In the genomic region with DNA sequence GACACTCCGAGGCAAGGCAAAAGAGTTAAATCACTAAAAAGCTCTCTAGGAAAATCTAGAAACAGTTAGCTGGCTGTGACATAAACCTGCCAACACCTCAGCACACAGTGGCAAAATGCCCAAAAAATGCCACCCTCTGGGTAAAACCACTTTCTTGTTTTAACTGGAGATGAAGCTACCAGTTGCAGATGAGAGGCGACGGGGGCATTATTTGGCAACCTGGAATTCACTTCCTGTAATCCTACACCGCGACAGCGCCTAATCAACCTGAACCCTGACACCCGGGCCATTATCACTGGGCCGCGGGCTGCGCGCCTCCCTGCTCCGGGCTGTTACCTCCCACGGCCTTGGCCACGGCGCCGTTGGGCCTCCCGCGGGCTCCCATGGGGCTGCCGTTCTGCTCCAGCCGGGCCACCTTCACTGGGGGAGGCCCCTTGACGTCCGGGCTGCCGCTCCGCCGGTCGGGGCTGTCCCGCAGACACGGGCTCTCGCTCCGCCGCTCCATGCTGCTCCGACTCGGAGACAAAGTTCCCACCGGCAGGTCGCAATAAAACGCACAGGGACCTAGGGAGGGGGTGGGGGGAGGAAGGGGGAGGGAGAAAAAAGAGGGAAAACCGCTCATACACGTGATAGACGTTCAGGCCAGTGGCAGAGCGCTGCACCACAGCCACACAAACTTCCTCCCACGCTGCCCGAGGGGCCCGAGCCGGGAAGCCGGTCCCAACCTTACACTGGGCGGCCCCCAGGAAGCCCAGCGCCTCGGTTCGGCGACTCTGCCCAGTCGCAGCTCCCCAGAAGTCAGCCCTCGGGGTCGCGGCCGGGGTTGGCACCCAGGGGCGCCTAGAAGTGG, we compare ENCODE assay signal across 1 cellular context.
TF ChIP-seq lines count a peak whose summit lies in the region.

No MANE protein-coding gene starts in this region.

TF ChIP-seq in GM23338, 12 proteins besides CTCF, POLR2A, EP300 and RAD21 (continued from another document):
- TF ChIP-seq, protein P1, sequence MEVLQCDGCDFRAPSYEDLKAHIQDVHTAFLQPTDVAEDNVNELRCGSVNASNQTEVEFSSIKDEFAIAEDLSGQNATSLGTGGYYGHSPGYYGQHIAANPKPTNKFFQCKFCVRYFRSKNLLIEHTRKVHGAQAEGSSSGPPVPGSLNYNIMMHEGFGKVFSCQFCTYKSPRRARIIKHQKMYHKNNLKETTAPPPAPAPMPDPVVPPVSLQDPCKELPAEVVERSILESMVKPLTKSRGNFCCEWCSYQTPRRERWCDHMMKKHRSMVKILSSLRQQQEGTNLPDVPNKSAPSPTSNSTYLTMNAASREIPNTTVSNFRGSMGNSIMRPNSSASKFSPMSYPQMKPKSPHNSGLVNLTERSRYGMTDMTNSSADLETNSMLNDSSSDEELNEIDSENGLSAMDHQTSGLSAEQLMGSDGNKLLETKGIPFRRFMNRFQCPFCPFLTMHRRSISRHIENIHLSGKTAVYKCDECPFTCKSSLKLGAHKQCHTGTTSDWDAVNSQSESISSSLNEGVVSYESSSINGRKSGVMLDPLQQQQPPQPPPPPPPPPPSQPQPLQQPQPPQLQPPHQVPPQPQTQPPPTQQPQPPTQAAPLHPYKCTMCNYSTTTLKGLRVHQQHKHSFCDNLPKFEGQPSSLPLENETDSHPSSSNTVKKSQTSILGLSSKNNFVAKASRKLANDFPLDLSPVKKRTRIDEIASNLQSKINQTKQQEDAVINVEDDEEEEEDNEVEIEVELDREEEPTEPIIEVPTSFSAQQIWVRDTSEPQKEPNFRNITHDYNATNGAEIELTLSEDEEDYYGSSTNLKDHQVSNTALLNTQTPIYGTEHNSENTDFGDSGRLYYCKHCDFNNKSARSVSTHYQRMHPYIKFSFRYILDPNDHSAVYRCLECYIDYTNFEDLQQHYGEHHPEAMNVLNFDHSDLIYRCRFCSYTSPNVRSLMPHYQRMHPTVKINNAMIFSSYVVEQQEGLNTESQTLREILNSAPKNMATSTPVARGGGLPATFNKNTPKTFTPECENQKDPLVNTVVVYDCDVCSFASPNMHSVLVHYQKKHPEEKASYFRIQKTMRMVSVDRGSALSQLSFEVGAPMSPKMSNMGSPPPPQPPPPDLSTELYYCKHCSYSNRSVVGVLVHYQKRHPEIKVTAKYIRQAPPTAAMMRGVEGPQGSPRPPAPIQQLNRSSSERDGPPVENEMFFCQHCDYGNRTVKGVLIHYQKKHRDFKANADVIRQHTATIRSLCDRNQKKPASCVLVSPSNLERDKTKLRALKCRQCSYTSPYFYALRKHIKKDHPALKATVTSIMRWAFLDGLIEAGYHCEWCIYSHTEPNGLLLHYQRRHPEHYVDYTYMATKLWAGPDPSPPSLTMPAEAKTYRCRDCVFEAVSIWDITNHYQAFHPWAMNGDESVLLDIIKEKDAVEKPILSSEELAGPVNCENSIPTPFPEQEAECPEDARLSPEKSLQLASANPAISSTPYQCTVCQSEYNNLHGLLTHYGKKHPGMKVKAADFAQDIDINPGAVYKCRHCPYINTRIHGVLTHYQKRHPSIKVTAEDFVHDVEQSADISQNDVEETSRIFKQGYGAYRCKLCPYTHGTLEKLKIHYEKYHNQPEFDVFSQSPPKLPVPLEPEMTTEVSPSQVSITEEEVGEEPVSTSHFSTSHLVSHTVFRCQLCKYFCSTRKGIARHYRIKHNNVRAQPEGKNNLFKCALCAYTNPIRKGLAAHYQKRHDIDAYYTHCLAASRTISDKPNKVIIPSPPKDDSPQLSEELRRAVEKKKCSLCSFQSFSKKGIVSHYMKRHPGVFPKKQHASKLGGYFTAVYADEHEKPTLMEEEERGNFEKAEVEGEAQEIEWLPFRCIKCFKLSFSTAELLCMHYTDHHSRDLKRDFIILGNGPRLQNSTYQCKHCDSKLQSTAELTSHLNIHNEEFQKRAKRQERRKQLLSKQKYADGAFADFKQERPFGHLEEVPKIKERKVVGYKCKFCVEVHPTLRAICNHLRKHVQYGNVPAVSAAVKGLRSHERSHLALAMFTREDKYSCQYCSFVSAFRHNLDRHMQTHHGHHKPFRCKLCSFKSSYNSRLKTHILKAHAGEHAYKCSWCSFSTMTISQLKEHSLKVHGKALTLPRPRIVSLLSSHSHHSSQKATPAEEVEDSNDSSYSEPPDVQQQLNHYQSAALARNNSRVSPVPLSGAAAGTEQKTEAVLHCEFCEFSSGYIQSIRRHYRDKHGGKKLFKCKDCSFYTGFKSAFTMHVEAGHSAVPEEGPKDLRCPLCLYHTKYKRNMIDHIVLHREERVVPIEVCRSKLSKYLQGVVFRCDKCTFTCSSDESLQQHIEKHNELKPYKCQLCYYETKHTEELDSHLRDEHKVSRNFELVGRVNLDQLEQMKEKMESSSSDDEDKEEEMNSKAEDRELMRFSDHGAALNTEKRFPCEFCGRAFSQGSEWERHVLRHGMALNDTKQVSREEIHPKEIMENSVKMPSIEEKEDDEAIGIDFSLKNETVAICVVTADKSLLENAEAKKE (CRISPR knock-in tag; IDR thresholded peaks at IDR 0.05), result no peak
- no peak for TF ChIP-seq EZH2 (IDR thresholded peaks at IDR 0.05; ENCODE audit: low read depth, unreplicated experiment)
- TF ChIP-seq CREB1 (CRISPR knock-in tag; IDR thresholded peaks at IDR 0.05; ENCODE audit: low read depth), result peak; percentile 6; the same call in 1 of the 2 replicates
- 0 out of 2 replicates have a peak, but pooled peaks have one; percentile 33 for TF ChIP-seq NANOG (IDR thresholded peaks at IDR 0.05; ENCODE audit: borderline replicate concordance)
- TF ChIP-seq JUNB (IDR thresholded peaks at IDR 0.05; ENCODE audit: unreplicated experiment), result no peak
- TF ChIP-seq EZH2phosphoT487 (IDR thresholded peaks at IDR 0.05; ENCODE audit: unreplicated experiment), result no peak
- no peak for TF ChIP-seq STAT1 (IDR thresholded peaks at IDR 0.05; ENCODE audit: unreplicated experiment)
- no peak for TF ChIP-seq ZNF331 (CRISPR knock-in tag; IDR thresholded peaks at IDR 0.05; ENCODE audit: low read depth)
- TF ChIP-seq ZNF114 (CRISPR knock-in tag; IDR thresholded peaks at IDR 0.05), result no peak
- TF ChIP-seq, protein P2, sequence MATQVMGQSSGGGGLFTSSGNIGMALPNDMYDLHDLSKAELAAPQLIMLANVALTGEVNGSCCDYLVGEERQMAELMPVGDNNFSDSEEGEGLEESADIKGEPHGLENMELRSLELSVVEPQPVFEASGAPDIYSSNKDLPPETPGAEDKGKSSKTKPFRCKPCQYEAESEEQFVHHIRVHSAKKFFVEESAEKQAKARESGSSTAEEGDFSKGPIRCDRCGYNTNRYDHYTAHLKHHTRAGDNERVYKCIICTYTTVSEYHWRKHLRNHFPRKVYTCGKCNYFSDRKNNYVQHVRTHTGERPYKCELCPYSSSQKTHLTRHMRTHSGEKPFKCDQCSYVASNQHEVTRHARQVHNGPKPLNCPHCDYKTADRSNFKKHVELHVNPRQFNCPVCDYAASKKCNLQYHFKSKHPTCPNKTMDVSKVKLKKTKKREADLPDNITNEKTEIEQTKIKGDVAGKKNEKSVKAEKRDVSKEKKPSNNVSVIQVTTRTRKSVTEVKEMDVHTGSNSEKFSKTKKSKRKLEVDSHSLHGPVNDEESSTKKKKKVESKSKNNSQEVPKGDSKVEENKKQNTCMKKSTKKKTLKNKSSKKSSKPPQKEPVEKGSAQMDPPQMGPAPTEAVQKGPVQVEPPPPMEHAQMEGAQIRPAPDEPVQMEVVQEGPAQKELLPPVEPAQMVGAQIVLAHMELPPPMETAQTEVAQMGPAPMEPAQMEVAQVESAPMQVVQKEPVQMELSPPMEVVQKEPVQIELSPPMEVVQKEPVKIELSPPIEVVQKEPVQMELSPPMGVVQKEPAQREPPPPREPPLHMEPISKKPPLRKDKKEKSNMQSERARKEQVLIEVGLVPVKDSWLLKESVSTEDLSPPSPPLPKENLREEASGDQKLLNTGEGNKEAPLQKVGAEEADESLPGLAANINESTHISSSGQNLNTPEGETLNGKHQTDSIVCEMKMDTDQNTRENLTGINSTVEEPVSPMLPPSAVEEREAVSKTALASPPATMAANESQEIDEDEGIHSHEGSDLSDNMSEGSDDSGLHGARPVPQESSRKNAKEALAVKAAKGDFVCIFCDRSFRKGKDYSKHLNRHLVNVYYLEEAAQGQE (IDR thresholded peaks at IDR 0.05; ENCODE audit: unreplicated experiment), result no peak
